ENCODE assay signal across 26 cellular contexts in genomic region chrX:390459-390858, GRCh38.
"Had no signal": no experiment of that assay in that cellular context is flagged by ENCODE, and none has a peak within 500 bp of the region (broad histone marks: within the 10 kb centered on the region; RNA-seq: fewer than 3 reads in every experiment).

No MANE protein-coding gene starts in this region.

- H3K9me3 Mint-ChIP-seq: mesothelial cell of epicardium had no signal

- H3K27ac ChIP-seq: coronary artery, dorsolateral prefrontal cortex, esophagus muscularis mucosa, foreskin keratinocyte, gastroesophageal sphincter, heart left ventricle, hepatocyte, left lung, lower lobe of right lung had no signal

- H3K4me3 ChIP-seq: coronary artery, dorsolateral prefrontal cortex, esophagus muscularis mucosa, gastroesophageal sphincter, heart left ventricle, hepatocyte, left lung, lower lobe of right lung, mucosa of descending colon had no signal

- H3K4me3 Mint-ChIP-seq: immature natural killer cell, mesothelial cell of epicardium had no signal

- ATAC-seq: foreskin keratinocyte, gastroesophageal sphincter, heart left ventricle, left cardiac atrium, left lung, left ventricle myocardium superior, lower lobe of right lung, mucosa of descending colon had no signal

- H3K4me2 ChIP-seq: hepatocyte had no signal

- H3K36me3 Mint-ChIP-seq: immature natural killer cell, mesothelial cell of epicardium, naive B cell had no signal

- H2AFZ ChIP-seq: hepatocyte had no signal

- H3K27me3 Mint-ChIP-seq: naive B cell had no signal

- H3K4me1 ChIP-seq: foreskin keratinocyte had no signal

- H3K27me3 ChIP-seq: dorsolateral prefrontal cortex, esophagus muscularis mucosa, foreskin keratinocyte, gastroesophageal sphincter, heart left ventricle, hepatocyte, left lung had no signal

- DNase-seq: dermis blood vessel endothelial cell; dorsolateral prefrontal cortex; effector CD4-positive, alpha-beta T cell; effector memory CD4-positive, alpha-beta T cell; foreskin keratinocyte; heart left ventricle; hypothalamus; immature natural killer cell; islet precursor cell; kidney; kidney glomerular epithelial cell; left cardiac atrium; left lung; lower lobe of right lung; mesenchymal stem cell; mucosa of descending colon; naive B cell had no signal

- H3K9me3 ChIP-seq: esophagus muscularis mucosa, gastroesophageal sphincter, heart left ventricle, left lung, lower lobe of right lung, mucosa of descending colon had no signal

- H3K36me3 ChIP-seq: esophagus muscularis mucosa, gastroesophageal sphincter, heart left ventricle, left lung, lower lobe of right lung had no signal

- FAIRE-seq: colon, endothelial cell of umbilical vein, frontal cortex, kidney had no signal

- H3K27ac Mint-ChIP-seq: immature natural killer cell, mesothelial cell of epicardium had no signal
